In genomic region chr20:33373735-33374605, GRCh38 we compare ENCODE assay signal across 1 cellular context.
TF ChIP-seq lines count a peak whose summit lies in the region.

No MANE protein-coding gene starts in this region.

TF ChIP-seq in HepG2, 621 proteins besides CTCF, POLR2A, EP300 and RAD21 (continued from another document and continues in another):
- peak; percentile 99 for TF ChIP-seq ZNF280D (CRISPR knock-in tag; IDR thresholded peaks at IDR 0.05)
- TF ChIP-seq SALL2 (CRISPR knock-in tag; IDR thresholded peaks at IDR 0.05): peak; percentile 71
- no peak for TF ChIP-seq HCFC1 (IDR thresholded peaks at IDR 0.05; ENCODE audit: low read depth, low read length)
- no peak for TF ChIP-seq RNF2 (conservative IDR thresholded peaks at IDR 0.05; ENCODE audit: low read depth)
- peak; percentile 95 for TF ChIP-seq FOXP1 (IDR thresholded peaks at IDR 0.05)
- peak; percentile 99 for TF ChIP-seq FOXP1 (CRISPR knock-in tag; IDR thresholded peaks at IDR 0.05)
- TF ChIP-seq PHB2 (IDR thresholded peaks at IDR 0.05; ENCODE audit: partially characterized antibody): no peak
- peak; percentile 98; the same call in 1 of the 2 replicates for TF ChIP-seq STAT6 (CRISPR knock-in tag; IDR thresholded peaks at IDR 0.05; ENCODE audit: borderline replicate concordance)
- no peak; the same call in 1 of the 2 replicates for TF ChIP-seq SMC3 (IDR thresholded peaks at IDR 0.05; ENCODE audit: low read length)
- no peak; a peak in 3 of 4 replicates for TF ChIP-seq MAFK (conservative IDR thresholded peaks at IDR 0.05 in 1 of 2, IDR thresholded peaks at IDR 0.05 in 1 of 2; ENCODE audit: low read length in 2 of 2)
- TF ChIP-seq NFYB (CRISPR knock-in tag; IDR thresholded peaks at IDR 0.05): peak; percentile 23; the same call in 1 of the 2 replicates
- TF ChIP-seq FOXK1 (CRISPR knock-in tag; IDR thresholded peaks at IDR 0.05; ENCODE audit: borderline replicate concordance, low read depth): peak; percentile 99
- no peak for TF ChIP-seq ZNF709 (CRISPR knock-in tag; IDR thresholded peaks at IDR 0.05)
- no peak for TF ChIP-seq GPBP1L1 (CRISPR knock-in tag; IDR thresholded peaks at IDR 0.05)
- no peak for TF ChIP-seq NFIB (CRISPR knock-in tag; IDR thresholded peaks at IDR 0.05; ENCODE audit: borderline replicate concordance)
- TF ChIP-seq KDM4B (CRISPR knock-in tag; IDR thresholded peaks at IDR 0.05): peak; percentile 90
- TF ChIP-seq ATM (IDR thresholded peaks at IDR 0.05; ENCODE audit: borderline replicate concordance): no peak
- no peak for TF ChIP-seq NFAT5 (CRISPR knock-in tag; IDR thresholded peaks at IDR 0.05)
- peak; percentile 96 for TF ChIP-seq DNMT3B (CRISPR knock-in tag; conservative IDR thresholded peaks at IDR 0.05)
- peak; percentile 66; the same call in 1 of the 2 replicates for TF ChIP-seq ZBED4 (CRISPR knock-in tag; IDR thresholded peaks at IDR 0.05; ENCODE audit: borderline replicate concordance)
- no peak for TF ChIP-seq ZNF20 (CRISPR knock-in tag; IDR thresholded peaks at IDR 0.05)
- no peak for TF ChIP-seq FOXM1 (CRISPR knock-in tag; IDR thresholded peaks at IDR 0.05)
- no peak for TF ChIP-seq HES4 (CRISPR knock-in tag; IDR thresholded peaks at IDR 0.05; ENCODE audit: borderline replicate concordance)
- no peak; the same call in 1 of the 2 replicates for TF ChIP-seq ZNF24 (IDR thresholded peaks at IDR 0.05)
- TF ChIP-seq ZMAT3 (CRISPR knock-in tag; conservative IDR thresholded peaks at IDR 0.05): peak; percentile 78
- peak; percentile 100 for TF ChIP-seq FOSL2 (CRISPR knock-in tag; IDR thresholded peaks at IDR 0.05)
- no peak for TF ChIP-seq ZNF333 (CRISPR knock-in tag; IDR thresholded peaks at IDR 0.05; ENCODE audit: borderline replicate concordance)
- 0 out of 2 replicates have a peak, but pooled peaks have one; percentile 64 for TF ChIP-seq TMF1 (CRISPR knock-in tag; IDR thresholded peaks at IDR 0.05; ENCODE audit: low read depth)
- peak; percentile 92 for TF ChIP-seq ZNF430 (CRISPR knock-in tag; IDR thresholded peaks at IDR 0.05)
- no peak for TF ChIP-seq ZNF850 (CRISPR knock-in tag; conservative IDR thresholded peaks at IDR 0.05)
- TF ChIP-seq SNRNP70 (IDR thresholded peaks at IDR 0.05; ENCODE audit: low read depth, low read length): no peak
- TF ChIP-seq POGK (CRISPR knock-in tag; conservative IDR thresholded peaks at IDR 0.05): peak; percentile 91
- TF ChIP-seq ZNF512B (CRISPR knock-in tag; IDR thresholded peaks at IDR 0.05; ENCODE audit: borderline replicate concordance): peak; percentile 88; the same call in 1 of the 2 replicates
- no peak for TF ChIP-seq KDM5A (IDR thresholded peaks at IDR 0.05; ENCODE audit: borderline replicate concordance, low read length)
- peak; percentile 85 for TF ChIP-seq SIX4 (CRISPR knock-in tag; IDR thresholded peaks at IDR 0.05)
- peak; percentile 94 for TF ChIP-seq ATF3 (CRISPR knock-in tag; IDR thresholded peaks at IDR 0.05)
